ENCODE assay signal across 8 cellular contexts in the genomic region with DNA sequence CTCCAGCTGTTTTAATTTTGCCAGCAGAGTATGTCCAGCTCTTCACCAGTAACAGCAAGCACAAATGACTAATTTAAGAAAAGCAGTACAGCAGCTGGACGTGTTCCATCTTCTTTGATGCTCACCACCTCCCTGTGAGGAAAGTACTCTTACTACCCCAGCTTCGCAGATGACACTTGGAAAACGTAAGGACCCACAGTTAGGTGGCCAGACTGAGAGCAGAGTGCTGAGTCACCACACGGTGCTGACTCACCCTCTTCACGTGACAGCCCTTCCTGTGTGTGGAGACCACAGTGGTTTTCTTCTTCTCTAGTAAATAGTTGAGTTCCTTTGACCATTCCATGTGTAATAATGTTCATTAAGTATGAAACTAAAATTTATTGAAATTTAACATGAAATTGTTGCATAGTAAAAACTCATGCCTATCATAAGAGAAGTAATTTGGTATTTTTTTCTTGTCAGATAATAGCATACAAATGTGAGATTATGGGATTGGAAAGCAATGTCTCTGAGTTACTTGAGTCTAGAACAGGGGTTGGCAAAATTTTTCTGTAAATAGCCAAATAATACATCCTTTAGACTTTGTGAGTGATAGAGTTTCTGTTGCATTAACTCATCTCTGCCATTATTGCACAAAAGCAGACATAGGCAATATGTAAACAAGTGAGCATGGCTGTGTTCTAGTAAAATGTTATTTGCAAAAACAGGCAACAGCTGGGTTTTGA.
DNase-seq lines count a peak whose midpoint lies in the region; ATAC-seq and TF ChIP-seq lines count a peak whose summit lies in the region.

No MANE protein-coding gene starts in this region.

- H3K4me3 Mint-ChIP-seq in GM23338, result no peak overlapping the region

- DNase-seq in GM03348 (ENCODE audit: low spot score) (peak; percentile 83), GM23338 (ENCODE audit: low spot score) (peak; percentile 60), KG1 (lab: John Stamatoyannopoulos, UW) (peak; percentile 77), SW480 (ENCODE audit: low spot score) (peak; percentile 93), amygdala (lab: John Stamatoyannopoulos, UW) (peak in 32 of 56 donors; percentile 16 to 78 (median 46)), hepatic stellate cell (ENCODE audit: low spot score) (peak; percentile 77), NCI-H187 treated with DMSO at 0.1 percent for 48 hours (lab: John Stamatoyannopoulos, UW) (no peak)

- no peaks in the 10 kb centered on the region for H3K36me3 Mint-ChIP-seq in GM23338 (ENCODE audit: low read depth)

- H3K4me2 ChIP-seq in GM23338, result 0 out of 2 replicates have a peak overlapping the region, but pooled peaks have one; percentile 13
- peak overlapping the region; percentile 54 for H3K4me2 ChIP-seq in skeletal muscle satellite cell (ENCODE audit: low read length)

- peaks cover 5% of the 10 kb centered on the region; the same call in 1 of the 2 replicates for H3K9me2 ChIP-seq in GM23338 (ENCODE audit: insufficient read depth)

- ATAC-seq in GM23338, result peak; percentile 69

- H3K9me3 Mint-ChIP-seq in GM23338, result no peaks in the 10 kb centered on the region

- no peaks in the 10 kb centered on the region for H3K27me3 Mint-ChIP-seq in GM23338 (ENCODE audit: insufficient read depth, low read depth, poor library complexity)

- H3K4me3 ChIP-seq in GM23338 (no peak overlapping the region), skeletal muscle satellite cell (ENCODE audit: low read length) (peak overlapping the region; percentile 26)

- no peaks in the 10 kb centered on the region for H4K20me1 ChIP-seq in GM23338 (replicated peaks; ENCODE audit: insufficient read depth)

- no peaks in the 10 kb centered on the region for H3F3A ChIP-seq in GM23338 (replicated peaks; ENCODE audit: low read depth)

- H3K4me1 ChIP-seq in GM23338 (ENCODE audit: insufficient read depth) (peaks cover 7% of the 10 kb centered on the region; the same call in 1 of the 2 replicates), skeletal muscle satellite cell (ENCODE audit: control insufficient read depth, insufficient read depth, low read length) (peaks cover 54% of the 10 kb centered on the region)

- H2AFZ ChIP-seq in GM23338, result no peak overlapping the region

- H3K27me3 ChIP-seq in GM23338 (ENCODE audit: insufficient read depth), result no peaks in the 10 kb centered on the region
- H3K27me3 ChIP-seq in skeletal muscle satellite cell (ENCODE audit: control insufficient read depth, insufficient read depth, low read length), result no peaks in the 10 kb centered on the region

- peaks cover 15% of the 10 kb centered on the region; the same call in 1 of the 2 replicates for H3K79me2 ChIP-seq in GM23338 (replicated peaks; ENCODE audit: insufficient read depth)

- H3K9me3 ChIP-seq in skeletal muscle satellite cell (replicated peaks; ENCODE audit: low read length), result no peaks in the 10 kb centered on the region

- no peaks in the 10 kb centered on the region for H3K36me3 ChIP-seq in GM23338 (ENCODE audit: insufficient read depth)
- H3K36me3 ChIP-seq in skeletal muscle satellite cell (ENCODE audit: insufficient read depth, low read length), result no peaks in the 10 kb centered on the region

- no peak for TF ChIP-seq CTCF in GM23338 (conservative IDR thresholded peaks at IDR 0.05; ENCODE audit: low read depth in 2 of 2)

- H3K27ac Mint-ChIP-seq in GM23338, result peak overlapping the region; percentile 93

- H3K9ac ChIP-seq in skeletal muscle satellite cell (ENCODE audit: low read depth, low read length), result peak overlapping the region; percentile 38

- no peak overlapping the region for H3K27ac ChIP-seq in GM23338 (ENCODE audit: low read depth)

- peaks cover 34% of the 10 kb centered on the region for H3K4me1 Mint-ChIP-seq in GM23338

TF ChIP-seq in GM23338, 12 proteins besides CTCF, POLR2A, EP300 and RAD21:
- no peak for TF ChIP-seq EZH2 (IDR thresholded peaks at IDR 0.05; ENCODE audit: low read depth, unreplicated experiment)
- no peak for TF ChIP-seq NANOG (IDR thresholded peaks at IDR 0.05; ENCODE audit: borderline replicate concordance)
- TF ChIP-seq, protein P1, sequence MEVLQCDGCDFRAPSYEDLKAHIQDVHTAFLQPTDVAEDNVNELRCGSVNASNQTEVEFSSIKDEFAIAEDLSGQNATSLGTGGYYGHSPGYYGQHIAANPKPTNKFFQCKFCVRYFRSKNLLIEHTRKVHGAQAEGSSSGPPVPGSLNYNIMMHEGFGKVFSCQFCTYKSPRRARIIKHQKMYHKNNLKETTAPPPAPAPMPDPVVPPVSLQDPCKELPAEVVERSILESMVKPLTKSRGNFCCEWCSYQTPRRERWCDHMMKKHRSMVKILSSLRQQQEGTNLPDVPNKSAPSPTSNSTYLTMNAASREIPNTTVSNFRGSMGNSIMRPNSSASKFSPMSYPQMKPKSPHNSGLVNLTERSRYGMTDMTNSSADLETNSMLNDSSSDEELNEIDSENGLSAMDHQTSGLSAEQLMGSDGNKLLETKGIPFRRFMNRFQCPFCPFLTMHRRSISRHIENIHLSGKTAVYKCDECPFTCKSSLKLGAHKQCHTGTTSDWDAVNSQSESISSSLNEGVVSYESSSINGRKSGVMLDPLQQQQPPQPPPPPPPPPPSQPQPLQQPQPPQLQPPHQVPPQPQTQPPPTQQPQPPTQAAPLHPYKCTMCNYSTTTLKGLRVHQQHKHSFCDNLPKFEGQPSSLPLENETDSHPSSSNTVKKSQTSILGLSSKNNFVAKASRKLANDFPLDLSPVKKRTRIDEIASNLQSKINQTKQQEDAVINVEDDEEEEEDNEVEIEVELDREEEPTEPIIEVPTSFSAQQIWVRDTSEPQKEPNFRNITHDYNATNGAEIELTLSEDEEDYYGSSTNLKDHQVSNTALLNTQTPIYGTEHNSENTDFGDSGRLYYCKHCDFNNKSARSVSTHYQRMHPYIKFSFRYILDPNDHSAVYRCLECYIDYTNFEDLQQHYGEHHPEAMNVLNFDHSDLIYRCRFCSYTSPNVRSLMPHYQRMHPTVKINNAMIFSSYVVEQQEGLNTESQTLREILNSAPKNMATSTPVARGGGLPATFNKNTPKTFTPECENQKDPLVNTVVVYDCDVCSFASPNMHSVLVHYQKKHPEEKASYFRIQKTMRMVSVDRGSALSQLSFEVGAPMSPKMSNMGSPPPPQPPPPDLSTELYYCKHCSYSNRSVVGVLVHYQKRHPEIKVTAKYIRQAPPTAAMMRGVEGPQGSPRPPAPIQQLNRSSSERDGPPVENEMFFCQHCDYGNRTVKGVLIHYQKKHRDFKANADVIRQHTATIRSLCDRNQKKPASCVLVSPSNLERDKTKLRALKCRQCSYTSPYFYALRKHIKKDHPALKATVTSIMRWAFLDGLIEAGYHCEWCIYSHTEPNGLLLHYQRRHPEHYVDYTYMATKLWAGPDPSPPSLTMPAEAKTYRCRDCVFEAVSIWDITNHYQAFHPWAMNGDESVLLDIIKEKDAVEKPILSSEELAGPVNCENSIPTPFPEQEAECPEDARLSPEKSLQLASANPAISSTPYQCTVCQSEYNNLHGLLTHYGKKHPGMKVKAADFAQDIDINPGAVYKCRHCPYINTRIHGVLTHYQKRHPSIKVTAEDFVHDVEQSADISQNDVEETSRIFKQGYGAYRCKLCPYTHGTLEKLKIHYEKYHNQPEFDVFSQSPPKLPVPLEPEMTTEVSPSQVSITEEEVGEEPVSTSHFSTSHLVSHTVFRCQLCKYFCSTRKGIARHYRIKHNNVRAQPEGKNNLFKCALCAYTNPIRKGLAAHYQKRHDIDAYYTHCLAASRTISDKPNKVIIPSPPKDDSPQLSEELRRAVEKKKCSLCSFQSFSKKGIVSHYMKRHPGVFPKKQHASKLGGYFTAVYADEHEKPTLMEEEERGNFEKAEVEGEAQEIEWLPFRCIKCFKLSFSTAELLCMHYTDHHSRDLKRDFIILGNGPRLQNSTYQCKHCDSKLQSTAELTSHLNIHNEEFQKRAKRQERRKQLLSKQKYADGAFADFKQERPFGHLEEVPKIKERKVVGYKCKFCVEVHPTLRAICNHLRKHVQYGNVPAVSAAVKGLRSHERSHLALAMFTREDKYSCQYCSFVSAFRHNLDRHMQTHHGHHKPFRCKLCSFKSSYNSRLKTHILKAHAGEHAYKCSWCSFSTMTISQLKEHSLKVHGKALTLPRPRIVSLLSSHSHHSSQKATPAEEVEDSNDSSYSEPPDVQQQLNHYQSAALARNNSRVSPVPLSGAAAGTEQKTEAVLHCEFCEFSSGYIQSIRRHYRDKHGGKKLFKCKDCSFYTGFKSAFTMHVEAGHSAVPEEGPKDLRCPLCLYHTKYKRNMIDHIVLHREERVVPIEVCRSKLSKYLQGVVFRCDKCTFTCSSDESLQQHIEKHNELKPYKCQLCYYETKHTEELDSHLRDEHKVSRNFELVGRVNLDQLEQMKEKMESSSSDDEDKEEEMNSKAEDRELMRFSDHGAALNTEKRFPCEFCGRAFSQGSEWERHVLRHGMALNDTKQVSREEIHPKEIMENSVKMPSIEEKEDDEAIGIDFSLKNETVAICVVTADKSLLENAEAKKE (CRISPR knock-in tag; IDR thresholded peaks at IDR 0.05), result 0 out of 2 replicates have a peak, but pooled peaks have one; percentile 29
- TF ChIP-seq, protein P2, sequence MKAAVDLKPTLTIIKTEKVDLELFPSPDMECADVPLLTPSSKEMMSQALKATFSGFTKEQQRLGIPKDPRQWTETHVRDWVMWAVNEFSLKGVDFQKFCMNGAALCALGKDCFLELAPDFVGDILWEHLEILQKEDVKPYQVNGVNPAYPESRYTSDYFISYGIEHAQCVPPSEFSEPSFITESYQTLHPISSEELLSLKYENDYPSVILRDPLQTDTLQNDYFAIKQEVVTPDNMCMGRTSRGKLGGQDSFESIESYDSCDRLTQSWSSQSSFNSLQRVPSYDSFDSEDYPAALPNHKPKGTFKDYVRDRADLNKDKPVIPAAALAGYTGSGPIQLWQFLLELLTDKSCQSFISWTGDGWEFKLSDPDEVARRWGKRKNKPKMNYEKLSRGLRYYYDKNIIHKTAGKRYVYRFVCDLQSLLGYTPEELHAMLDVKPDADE (IDR thresholded peaks at IDR 0.05), result no peak
- TF ChIP-seq CREB1 (CRISPR knock-in tag; IDR thresholded peaks at IDR 0.05; ENCODE audit: low read depth), result no peak
- TF ChIP-seq ZNF331 (CRISPR knock-in tag; IDR thresholded peaks at IDR 0.05; ENCODE audit: low read depth), result no peak
- no peak for TF ChIP-seq ZNF114 (CRISPR knock-in tag; IDR thresholded peaks at IDR 0.05)
- TF ChIP-seq EZH2phosphoT487 (IDR thresholded peaks at IDR 0.05; ENCODE audit: unreplicated experiment), result no peak
